ENCODE assay signal across 8 cellular contexts in the genomic region with DNA sequence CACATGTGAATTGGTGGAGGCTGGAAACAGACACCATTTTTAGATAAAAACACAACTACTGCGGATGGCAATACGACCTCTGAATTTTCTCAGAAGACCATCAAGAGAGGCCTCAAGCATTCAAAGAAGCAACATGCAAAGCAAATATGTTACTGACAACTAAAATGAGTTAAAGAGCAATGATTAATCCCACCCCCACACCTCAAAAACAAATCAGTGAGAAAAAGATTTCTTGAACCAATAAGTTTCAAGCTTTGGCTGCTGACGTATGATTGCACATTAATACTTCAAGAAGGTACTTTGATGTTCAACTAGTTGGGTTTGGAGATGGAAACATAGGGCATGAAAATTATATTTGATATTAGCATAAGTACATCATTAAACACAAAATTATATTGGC. TPM values are rescaled to one million over a fixed set of nuclear protein-coding genes. Genes with fewer than 3 reads are reported as not detected.
DNase-seq lines count a peak whose midpoint lies in the region; ATAC-seq and TF ChIP-seq lines count a peak whose summit lies in the region.

No MANE protein-coding gene starts in this region.

- peak in 2 of 3 donors; percentile 32 to 51 for DNase-seq in CD4-positive, CD25-positive, alpha-beta regulatory T cell
- DNase-seq in NAMALWA (ENCODE audit: low spot score) (peak; percentile 51), dorsolateral prefrontal cortex (no peak), medulla oblongata (ENCODE audit: extremely low spot score) (no peak), SIG-M5 (lab: John Stamatoyannopoulos, UW) (no peak)
- no peak for DNase-seq in stimulated activated CD4-positive, alpha-beta T cell treated with anti-CD3 and anti-CD28 coated beads, Interleukin-4, amount 100 ng/mL, for 4 hours

- H2AFZ ChIP-seq in neuron (ENCODE audit: low read depth, low read length), result no peak overlapping the region

- TF ChIP-seq CTCF in dorsolateral prefrontal cortex (IDR thresholded peaks at IDR 0.05 in 54 of 56, conservative IDR thresholded peaks at IDR 0.05 in 2 of 56; ENCODE audit: low read depth in 1 of 56, partially characterized antibody in 56 of 56), result no peak

- H3K27ac Mint-ChIP-seq in CD4-positive, CD25-positive, alpha-beta regulatory T cell, result peak overlapping the region; percentile 67 to 100 (median 97)

- peaks cover 8% of the 10 kb centered on the region for H3K36me3 ChIP-seq in CD4-positive, CD25-positive, alpha-beta regulatory T cell (ENCODE audit: control insufficient read depth, insufficient read depth, low read length)
- peaks cover 19% of the 10 kb centered on the region for H3K36me3 ChIP-seq in neuron (ENCODE audit: insufficient read depth, low read length)

- peaks cover 14 to 74% (median 49%) of the 10 kb centered on the region in 4 donors for H3K4me1 Mint-ChIP-seq in CD4-positive, CD25-positive, alpha-beta regulatory T cell

- peaks cover 24% of the 10 kb centered on the region for H3K4me1 ChIP-seq in CD4-positive, CD25-positive, alpha-beta regulatory T cell (ENCODE audit: control insufficient read depth, insufficient read depth, low read length, poor library complexity, severe bottlenecking)
- H3K4me1 ChIP-seq in neuron (ENCODE audit: insufficient read depth, low read length), result peaks cover 14% of the 10 kb centered on the region

- intact Hi-C loops in dorsolateral prefrontal cortex (cut with DNase I), result no loop called here

- H3K4me3 ChIP-seq in CD4-positive, CD25-positive, alpha-beta regulatory T cell (ENCODE audit: low read depth, low read length), result peak overlapping the region; percentile 98
- peak overlapping the region; percentile 64 to 99 (median 88) for H3K4me3 ChIP-seq in dorsolateral prefrontal cortex
- peak overlapping the region; percentile 73 for H3K4me3 ChIP-seq in neuron (ENCODE audit: low read length)

- H3K27me3 ChIP-seq in CD4-positive, CD25-positive, alpha-beta regulatory T cell (ENCODE audit: control insufficient read depth, insufficient read depth, low read length), result no peaks in the 10 kb centered on the region
- no peaks in the 10 kb centered on the region for H3K27me3 ChIP-seq in dorsolateral prefrontal cortex
- no peaks in the 10 kb centered on the region for H3K27me3 ChIP-seq in neuron (ENCODE audit: insufficient read depth, low read length)

- no peak for ATAC-seq in CD4-positive, CD25-positive, alpha-beta regulatory T cell (ENCODE audit: low read depth in 2 of 2)
- ATAC-seq in HG02678 (IDR thresholded peaks at IDR 0.05; ENCODE audit: unreplicated experiment), result no peak

- no peaks in the 10 kb centered on the region for H3K27me3 Mint-ChIP-seq in CD4-positive, CD25-positive, alpha-beta regulatory T cell

- H3K36me3 Mint-ChIP-seq in CD4-positive, CD25-positive, alpha-beta regulatory T cell, result peaks cover 18% of the 10 kb centered on the region

- H3K4me3 Mint-ChIP-seq in CD4-positive, CD25-positive, alpha-beta regulatory T cell, result peak overlapping the region; percentile 91 to 96 (median 94)

- H3K27ac ChIP-seq in CD4-positive, CD25-positive, alpha-beta regulatory T cell (ENCODE audit: insufficient read depth, low read length, poor library complexity, severe bottlenecking), result no peak overlapping the region
- peak overlapping the region in 11 of 59 donors; percentile 76 to 92 (median 85) for H3K27ac ChIP-seq in dorsolateral prefrontal cortex

- no peaks in the 10 kb centered on the region for H3K9me3 Mint-ChIP-seq in CD4-positive, CD25-positive, alpha-beta regulatory T cell

- H3K9me3 ChIP-seq in CD4-positive, CD25-positive, alpha-beta regulatory T cell (ENCODE audit: control insufficient read depth in 2 of 2, low read length in 2 of 2), result no peaks in the 10 kb centered on the region
- no peaks in the 10 kb centered on the region for H3K9me3 ChIP-seq in neuron (ENCODE audit: low read length)

RNA-seq across cellular contexts. Expression of gene MMUT, which starts 1.0 kb away (rescaled TPM):
- total RNA-seq in CD4-positive, CD25-positive, alpha-beta regulatory T cell, result 8.2 TPM
- polyA plus RNA-seq in CD4-positive, CD25-positive, alpha-beta regulatory T cell, result 10 to 100 TPM; 11.7 to 17.0 (median 13.4) TPM
- total RNA-seq in dorsolateral prefrontal cortex, result 10 to 100 TPM; 22.5 to 39.5 (median 30.3) TPM

RNA-seq across cellular contexts. Expression of gene CENPQ, which starts 1.1 kb away (rescaled TPM):
- total RNA-seq in CD4-positive, CD25-positive, alpha-beta regulatory T cell, result 1.3 TPM
- 1 to 10 TPM; 4.4 to 7.5 (median 4.9) TPM for polyA plus RNA-seq in CD4-positive, CD25-positive, alpha-beta regulatory T cell
- 10 to 100 TPM in 2 of 120 experiments, 1 to 10 TPM in 118; 1.9 to 11.6 (median 5.6) TPM for total RNA-seq in dorsolateral prefrontal cortex

RNA-seq across cellular contexts. Expression of gene GLYATL3, which starts 37.7 kb away (rescaled TPM):
- not detected for total RNA-seq in CD4-positive, CD25-positive, alpha-beta regulatory T cell
- polyA plus RNA-seq in CD4-positive, CD25-positive, alpha-beta regulatory T cell, result not detected
- not detected for total RNA-seq in dorsolateral prefrontal cortex

Comparison
In these comparisons a context has a peak if more than half of its experiments do, and no peak if none do; other contexts are left out.
1. DNase-seq: peak in CD4-positive, CD25-positive, alpha-beta regulatory T cell (2 of 3) and NAMALWA (single experiment); none in dorsolateral prefrontal cortex (0 of 10), stimulated activated CD4-positive, alpha-beta T cell treated with anti-CD3 and anti-CD28 coated beads, Interleukin-4, amount 100 ng/mL, for 4 hours (0 of 2), medulla oblongata (single experiment) and SIG-M5 (single experiment).
2. Peak in every context shown above with its lines, with median percentiles within 50 percentile points of each other: H3K4me3 ChIP-seq.